In the genomic region with DNA sequence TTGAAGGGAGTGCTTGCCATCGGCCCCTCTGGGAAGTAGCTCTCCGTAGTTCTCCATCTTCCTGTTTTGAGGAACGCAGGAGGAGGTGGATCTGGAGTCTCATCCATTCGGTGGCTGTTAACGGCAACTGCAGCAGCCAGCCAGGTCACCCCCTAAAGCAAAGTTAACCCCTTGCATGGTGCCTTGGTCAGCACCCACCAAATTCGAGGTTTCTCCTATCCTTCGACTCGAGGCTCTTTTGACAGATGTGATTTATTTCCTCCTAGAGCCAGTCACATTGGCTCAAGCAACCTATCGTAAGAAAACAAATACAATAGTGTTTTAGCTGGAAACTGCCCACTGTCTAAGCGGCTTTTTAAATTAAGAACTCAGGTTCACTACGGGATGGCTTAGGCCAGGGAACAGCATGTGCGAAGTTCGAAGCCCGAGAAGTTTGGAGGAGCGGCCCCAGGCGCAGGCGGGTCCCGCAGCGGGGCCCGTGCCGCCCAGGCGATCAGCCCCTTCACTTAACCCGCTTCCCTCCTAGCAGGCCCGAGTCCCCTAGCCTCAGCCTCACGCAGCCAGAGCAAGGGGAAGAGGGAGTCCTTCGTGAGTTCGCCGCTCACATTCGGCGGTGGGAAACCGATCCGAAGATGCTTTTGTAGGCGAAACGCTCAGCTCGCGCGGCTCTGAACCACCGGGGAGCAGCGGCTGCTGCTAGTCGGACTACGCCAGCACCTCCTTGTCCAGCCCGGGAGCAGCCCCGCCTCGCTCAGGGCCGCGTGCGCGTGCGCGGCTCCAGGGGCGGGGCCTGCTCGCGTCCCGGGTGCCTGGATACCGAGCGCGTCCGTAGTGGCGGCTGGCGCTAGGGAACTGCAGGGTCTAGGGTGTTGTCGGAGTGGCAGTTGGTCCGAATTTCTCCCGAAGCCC, we compare ENCODE assay signal across 1 cellular context.
TF ChIP-seq lines count a peak whose summit lies in the region.

ROPN1L (plus strand) TSS at position 797 of the 909 bp plus-strand sequence. CDS start 289 bp downstream, outside the sequence.

TF ChIP-seq in H1, 55 proteins besides CTCF, POLR2A, EP300 and RAD21:
- no peak for TF ChIP-seq SIX5 (IDR thresholded peaks at IDR 0.05; ENCODE audit: low read depth, low read length)
- peak; percentile 4 for TF ChIP-seq NANOG (IDR thresholded peaks at IDR 0.05; ENCODE audit: insufficient read depth, low read depth, low read length, poor library complexity, severe bottlenecking)
- TF ChIP-seq, protein P1, sequence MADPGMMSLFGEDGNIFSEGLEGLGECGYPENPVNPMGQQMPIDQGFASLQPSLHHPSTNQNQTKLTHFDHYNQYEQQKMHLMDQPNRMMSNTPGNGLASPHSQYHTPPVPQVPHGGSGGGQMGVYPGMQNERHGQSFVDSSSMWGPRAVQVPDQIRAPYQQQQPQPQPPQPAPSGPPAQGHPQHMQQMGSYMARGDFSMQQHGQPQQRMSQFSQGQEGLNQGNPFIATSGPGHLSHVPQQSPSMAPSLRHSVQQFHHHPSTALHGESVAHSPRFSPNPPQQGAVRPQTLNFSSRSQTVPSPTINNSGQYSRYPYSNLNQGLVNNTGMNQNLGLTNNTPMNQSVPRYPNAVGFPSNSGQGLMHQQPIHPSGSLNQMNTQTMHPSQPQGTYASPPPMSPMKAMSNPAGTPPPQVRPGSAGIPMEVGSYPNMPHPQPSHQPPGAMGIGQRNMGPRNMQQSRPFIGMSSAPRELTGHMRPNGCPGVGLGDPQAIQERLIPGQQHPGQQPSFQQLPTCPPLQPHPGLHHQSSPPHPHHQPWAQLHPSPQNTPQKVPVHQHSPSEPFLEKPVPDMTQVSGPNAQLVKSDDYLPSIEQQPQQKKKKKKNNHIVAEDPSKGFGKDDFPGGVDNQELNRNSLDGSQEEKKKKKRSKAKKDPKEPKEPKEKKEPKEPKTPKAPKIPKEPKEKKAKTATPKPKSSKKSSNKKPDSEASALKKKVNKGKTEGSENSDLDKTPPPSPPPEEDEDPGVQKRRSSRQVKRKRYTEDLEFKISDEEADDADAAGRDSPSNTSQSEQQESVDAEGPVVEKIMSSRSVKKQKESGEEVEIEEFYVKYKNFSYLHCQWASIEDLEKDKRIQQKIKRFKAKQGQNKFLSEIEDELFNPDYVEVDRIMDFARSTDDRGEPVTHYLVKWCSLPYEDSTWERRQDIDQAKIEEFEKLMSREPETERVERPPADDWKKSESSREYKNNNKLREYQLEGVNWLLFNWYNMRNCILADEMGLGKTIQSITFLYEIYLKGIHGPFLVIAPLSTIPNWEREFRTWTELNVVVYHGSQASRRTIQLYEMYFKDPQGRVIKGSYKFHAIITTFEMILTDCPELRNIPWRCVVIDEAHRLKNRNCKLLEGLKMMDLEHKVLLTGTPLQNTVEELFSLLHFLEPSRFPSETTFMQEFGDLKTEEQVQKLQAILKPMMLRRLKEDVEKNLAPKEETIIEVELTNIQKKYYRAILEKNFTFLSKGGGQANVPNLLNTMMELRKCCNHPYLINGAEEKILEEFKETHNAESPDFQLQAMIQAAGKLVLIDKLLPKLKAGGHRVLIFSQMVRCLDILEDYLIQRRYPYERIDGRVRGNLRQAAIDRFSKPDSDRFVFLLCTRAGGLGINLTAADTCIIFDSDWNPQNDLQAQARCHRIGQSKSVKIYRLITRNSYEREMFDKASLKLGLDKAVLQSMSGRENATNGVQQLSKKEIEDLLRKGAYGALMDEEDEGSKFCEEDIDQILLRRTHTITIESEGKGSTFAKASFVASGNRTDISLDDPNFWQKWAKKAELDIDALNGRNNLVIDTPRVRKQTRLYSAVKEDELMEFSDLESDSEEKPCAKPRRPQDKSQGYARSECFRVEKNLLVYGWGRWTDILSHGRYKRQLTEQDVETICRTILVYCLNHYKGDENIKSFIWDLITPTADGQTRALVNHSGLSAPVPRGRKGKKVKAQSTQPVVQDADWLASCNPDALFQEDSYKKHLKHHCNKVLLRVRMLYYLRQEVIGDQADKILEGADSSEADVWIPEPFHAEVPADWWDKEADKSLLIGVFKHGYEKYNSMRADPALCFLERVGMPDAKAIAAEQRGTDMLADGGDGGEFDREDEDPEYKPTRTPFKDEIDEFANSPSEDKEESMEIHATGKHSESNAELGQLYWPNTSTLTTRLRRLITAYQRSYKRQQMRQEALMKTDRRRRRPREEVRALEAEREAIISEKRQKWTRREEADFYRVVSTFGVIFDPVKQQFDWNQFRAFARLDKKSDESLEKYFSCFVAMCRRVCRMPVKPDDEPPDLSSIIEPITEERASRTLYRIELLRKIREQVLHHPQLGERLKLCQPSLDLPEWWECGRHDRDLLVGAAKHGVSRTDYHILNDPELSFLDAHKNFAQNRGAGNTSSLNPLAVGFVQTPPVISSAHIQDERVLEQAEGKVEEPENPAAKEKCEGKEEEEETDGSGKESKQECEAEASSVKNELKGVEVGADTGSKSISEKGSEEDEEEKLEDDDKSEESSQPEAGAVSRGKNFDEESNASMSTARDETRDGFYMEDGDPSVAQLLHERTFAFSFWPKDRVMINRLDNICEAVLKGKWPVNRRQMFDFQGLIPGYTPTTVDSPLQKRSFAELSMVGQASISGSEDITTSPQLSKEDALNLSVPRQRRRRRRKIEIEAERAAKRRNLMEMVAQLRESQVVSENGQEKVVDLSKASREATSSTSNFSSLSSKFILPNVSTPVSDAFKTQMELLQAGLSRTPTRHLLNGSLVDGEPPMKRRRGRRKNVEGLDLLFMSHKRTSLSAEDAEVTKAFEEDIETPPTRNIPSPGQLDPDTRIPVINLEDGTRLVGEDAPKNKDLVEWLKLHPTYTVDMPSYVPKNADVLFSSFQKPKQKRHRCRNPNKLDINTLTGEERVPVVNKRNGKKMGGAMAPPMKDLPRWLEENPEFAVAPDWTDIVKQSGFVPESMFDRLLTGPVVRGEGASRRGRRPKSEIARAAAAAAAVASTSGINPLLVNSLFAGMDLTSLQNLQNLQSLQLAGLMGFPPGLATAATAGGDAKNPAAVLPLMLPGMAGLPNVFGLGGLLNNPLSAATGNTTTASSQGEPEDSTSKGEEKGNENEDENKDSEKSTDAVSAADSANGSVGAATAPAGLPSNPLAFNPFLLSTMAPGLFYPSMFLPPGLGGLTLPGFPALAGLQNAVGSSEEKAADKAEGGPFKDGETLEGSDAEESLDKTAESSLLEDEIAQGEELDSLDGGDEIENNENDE (IDR thresholded peaks at IDR 0.05; ENCODE audit: insufficient replicate concordance, low read length): no peak
- TF ChIP-seq E2F6 (IDR thresholded peaks at IDR 0.05): peak; percentile 80
- TF ChIP-seq RBBP5 (IDR thresholded peaks at IDR 0.05; ENCODE audit: borderline replicate concordance, low read depth, low read length): peak; percentile 73
- peak; percentile 59 for TF ChIP-seq POLR2AphosphoS5 (IDR thresholded peaks at IDR 0.05; ENCODE audit: low read depth, low read length)
- TF ChIP-seq HDAC2 (IDR thresholded peaks at IDR 0.05; ENCODE audit: borderline replicate concordance in 1 of 2, low read depth in 2 of 2, low read length in 2 of 2): 0 out of 4 replicates have a peak, but pooled peaks of 1 of the 2 experiments have one; percentile 13
- peak; percentile 29; the same call in 1 of the 2 replicates for TF ChIP-seq KDM1A (IDR thresholded peaks at IDR 0.05; ENCODE audit: borderline replicate concordance, low read length)
- TF ChIP-seq SIN3A (conservative IDR thresholded peaks at IDR 0.05 in 1 of 2, IDR thresholded peaks at IDR 0.05 in 1 of 2; ENCODE audit: low read depth in 1 of 2, low read length in 2 of 2): peak; percentile 34 to 98; a peak in 3 of 4 replicates
- no peak for TF ChIP-seq SIRT6 (IDR thresholded peaks at IDR 0.05; ENCODE audit: low read length)
- TF ChIP-seq CREB1 (IDR thresholded peaks at IDR 0.05): 0 out of 2 replicates have a peak, but pooled peaks have one; percentile 8
- 0 out of 2 replicates have a peak, but pooled peaks have one; percentile 78 for TF ChIP-seq SP4 (IDR thresholded peaks at IDR 0.05; ENCODE audit: low read length)
- peak; percentile 91 for TF ChIP-seq ASH2L (IDR thresholded peaks at IDR 0.05; ENCODE audit: low read length)
- peak; percentile 85 for TF ChIP-seq NRF1 (IDR thresholded peaks at IDR 0.05; ENCODE audit: low read depth, low read length)
- no peak for TF ChIP-seq TAF1 (IDR thresholded peaks at IDR 0.05; ENCODE audit: low read depth, low read length)
- TF ChIP-seq HDAC6 (IDR thresholded peaks at IDR 0.05; ENCODE audit: low read depth, low read length): no peak
- TF ChIP-seq TBP (IDR thresholded peaks at IDR 0.05; ENCODE audit: low read depth, low read length): no peak
- TF ChIP-seq PHF8 (conservative IDR thresholded peaks at IDR 0.05; ENCODE audit: low read depth, low read length): peak; percentile 65
- TF ChIP-seq, protein P2, sequence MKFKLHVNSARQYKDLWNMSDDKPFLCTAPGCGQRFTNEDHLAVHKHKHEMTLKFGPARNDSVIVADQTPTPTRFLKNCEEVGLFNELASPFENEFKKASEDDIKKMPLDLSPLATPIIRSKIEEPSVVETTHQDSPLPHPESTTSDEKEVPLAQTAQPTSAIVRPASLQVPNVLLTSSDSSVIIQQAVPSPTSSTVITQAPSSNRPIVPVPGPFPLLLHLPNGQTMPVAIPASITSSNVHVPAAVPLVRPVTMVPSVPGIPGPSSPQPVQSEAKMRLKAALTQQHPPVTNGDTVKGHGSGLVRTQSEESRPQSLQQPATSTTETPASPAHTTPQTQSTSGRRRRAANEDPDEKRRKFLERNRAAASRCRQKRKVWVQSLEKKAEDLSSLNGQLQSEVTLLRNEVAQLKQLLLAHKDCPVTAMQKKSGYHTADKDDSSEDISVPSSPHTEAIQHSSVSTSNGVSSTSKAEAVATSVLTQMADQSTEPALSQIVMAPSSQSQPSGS (IDR thresholded peaks at IDR 0.05; ENCODE audit: low read length): 0 out of 2 replicates have a peak, but pooled peaks have one; percentile 21
- peak; percentile 22; the same call in 1 of the 2 replicates for TF ChIP-seq MAX (IDR thresholded peaks at IDR 0.05)
